2 cellular contexts compared by ENCODE assay signal in the genomic region with DNA sequence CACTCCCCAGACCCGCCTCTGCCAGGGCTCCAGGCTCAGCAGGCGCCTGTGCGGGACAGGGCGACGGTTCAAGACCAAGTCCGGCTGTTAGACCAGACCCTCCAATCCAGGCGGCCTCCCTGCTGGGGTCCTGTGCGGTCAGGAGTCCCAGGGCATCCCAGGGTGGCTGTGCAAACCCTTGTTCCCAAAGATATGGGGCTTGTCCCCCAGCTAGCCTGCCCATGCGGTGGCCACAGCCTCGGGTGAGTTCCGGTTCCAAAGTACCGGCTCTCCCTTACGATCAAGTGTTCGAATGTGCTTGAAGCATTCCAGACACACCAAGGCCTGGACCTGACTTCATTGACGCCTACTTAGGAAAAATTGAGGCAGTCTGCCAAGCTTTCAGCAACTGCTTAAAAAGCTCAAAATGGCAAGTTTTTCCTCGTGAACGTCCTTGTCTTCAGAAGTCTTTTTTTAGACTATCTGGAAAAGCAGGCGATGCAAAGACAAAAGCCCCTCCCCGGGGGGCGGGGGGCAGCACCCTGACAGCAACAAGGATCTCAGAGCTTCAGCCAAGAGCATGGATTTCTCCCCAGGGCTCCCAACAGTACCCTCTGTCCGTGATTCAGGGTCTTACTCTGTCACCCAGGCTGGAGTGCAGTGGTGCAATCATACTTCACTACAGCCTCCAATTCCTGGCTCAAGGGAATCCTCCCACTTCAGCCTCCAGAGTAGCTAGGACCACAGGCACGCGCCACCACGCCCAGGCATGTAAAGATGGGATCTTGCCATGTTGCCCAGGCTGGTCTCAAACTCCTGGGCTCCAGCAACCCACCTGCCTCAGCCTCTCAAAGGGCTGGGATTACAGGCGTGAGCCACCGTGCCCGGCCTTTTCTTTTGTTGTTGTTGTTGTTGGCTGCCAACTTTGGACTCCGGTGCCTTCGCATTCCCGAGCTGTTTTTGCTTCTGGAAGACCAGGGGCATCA.
TF ChIP-seq lines count a peak whose summit lies in the region.

No MANE protein-coding gene starts in this region.

TF ChIP-seq in SK-N-SH, 30 proteins besides CTCF, POLR2A, EP300 and RAD21 (continued from another document):
- TF ChIP-seq, protein P1, sequence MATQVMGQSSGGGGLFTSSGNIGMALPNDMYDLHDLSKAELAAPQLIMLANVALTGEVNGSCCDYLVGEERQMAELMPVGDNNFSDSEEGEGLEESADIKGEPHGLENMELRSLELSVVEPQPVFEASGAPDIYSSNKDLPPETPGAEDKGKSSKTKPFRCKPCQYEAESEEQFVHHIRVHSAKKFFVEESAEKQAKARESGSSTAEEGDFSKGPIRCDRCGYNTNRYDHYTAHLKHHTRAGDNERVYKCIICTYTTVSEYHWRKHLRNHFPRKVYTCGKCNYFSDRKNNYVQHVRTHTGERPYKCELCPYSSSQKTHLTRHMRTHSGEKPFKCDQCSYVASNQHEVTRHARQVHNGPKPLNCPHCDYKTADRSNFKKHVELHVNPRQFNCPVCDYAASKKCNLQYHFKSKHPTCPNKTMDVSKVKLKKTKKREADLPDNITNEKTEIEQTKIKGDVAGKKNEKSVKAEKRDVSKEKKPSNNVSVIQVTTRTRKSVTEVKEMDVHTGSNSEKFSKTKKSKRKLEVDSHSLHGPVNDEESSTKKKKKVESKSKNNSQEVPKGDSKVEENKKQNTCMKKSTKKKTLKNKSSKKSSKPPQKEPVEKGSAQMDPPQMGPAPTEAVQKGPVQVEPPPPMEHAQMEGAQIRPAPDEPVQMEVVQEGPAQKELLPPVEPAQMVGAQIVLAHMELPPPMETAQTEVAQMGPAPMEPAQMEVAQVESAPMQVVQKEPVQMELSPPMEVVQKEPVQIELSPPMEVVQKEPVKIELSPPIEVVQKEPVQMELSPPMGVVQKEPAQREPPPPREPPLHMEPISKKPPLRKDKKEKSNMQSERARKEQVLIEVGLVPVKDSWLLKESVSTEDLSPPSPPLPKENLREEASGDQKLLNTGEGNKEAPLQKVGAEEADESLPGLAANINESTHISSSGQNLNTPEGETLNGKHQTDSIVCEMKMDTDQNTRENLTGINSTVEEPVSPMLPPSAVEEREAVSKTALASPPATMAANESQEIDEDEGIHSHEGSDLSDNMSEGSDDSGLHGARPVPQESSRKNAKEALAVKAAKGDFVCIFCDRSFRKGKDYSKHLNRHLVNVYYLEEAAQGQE (IDR thresholded peaks at IDR 0.05; ENCODE audit: low read depth, low read length): no peak
- no peak for TF ChIP-seq ELF1 (IDR thresholded peaks at IDR 0.05)
- no peak for TF ChIP-seq TCF12 (IDR thresholded peaks at IDR 0.05)
- TF ChIP-seq, protein P2, sequence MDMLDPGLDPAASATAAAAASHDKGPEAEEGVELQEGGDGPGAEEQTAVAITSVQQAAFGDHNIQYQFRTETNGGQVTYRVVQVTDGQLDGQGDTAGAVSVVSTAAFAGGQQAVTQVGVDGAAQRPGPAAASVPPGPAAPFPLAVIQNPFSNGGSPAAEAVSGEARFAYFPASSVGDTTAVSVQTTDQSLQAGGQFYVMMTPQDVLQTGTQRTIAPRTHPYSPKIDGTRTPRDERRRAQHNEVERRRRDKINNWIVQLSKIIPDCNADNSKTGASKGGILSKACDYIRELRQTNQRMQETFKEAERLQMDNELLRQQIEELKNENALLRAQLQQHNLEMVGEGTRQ (IDR thresholded peaks at IDR 0.05; ENCODE audit: borderline replicate concordance, low read depth, low read length): no peak
- TF ChIP-seq POLR2AphosphoS5 (IDR thresholded peaks at IDR 0.05; ENCODE audit: low read depth, low read length): no peak
- TF ChIP-seq NRF1 (IDR thresholded peaks at IDR 0.05; ENCODE audit: low read depth, low read length): no peak
- no peak for TF ChIP-seq FOSL2 (IDR thresholded peaks at IDR 0.05; ENCODE audit: borderline replicate concordance, low read depth)
- no peak for TF ChIP-seq MXI1 (IDR thresholded peaks at IDR 0.05; ENCODE audit: low read depth, low read length)
- no peak for TF ChIP-seq FOXJ3 (CRISPR knock-in tag; IDR thresholded peaks at IDR 0.05)
- TF ChIP-seq, protein P3, sequence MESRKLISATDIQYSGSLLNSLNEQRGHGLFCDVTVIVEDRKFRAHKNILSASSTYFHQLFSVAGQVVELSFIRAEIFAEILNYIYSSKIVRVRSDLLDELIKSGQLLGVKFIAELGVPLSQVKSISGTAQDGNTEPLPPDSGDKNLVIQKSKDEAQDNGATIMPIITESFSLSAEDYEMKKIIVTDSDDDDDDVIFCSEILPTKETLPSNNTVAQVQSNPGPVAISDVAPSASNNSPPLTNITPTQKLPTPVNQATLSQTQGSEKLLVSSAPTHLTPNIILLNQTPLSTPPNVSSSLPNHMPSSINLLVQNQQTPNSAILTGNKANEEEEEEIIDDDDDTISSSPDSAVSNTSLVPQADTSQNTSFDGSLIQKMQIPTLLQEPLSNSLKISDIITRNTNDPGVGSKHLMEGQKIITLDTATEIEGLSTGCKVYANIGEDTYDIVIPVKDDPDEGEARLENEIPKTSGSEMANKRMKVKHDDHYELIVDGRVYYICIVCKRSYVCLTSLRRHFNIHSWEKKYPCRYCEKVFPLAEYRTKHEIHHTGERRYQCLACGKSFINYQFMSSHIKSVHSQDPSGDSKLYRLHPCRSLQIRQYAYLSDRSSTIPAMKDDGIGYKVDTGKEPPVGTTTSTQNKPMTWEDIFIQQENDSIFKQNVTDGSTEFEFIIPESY (IDR thresholded peaks at IDR 0.05; ENCODE audit: borderline replicate concordance, low read depth): no peak
- TF ChIP-seq, protein P4, sequence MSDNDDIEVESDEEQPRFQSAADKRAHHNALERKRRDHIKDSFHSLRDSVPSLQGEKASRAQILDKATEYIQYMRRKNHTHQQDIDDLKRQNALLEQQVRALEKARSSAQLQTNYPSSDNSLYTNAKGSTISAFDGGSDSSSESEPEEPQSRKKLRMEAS (IDR thresholded peaks at IDR 0.05; ENCODE audit: low read depth): no peak
- TF ChIP-seq EZH2phosphoT487 (IDR thresholded peaks at IDR 0.05; ENCODE audit: borderline replicate concordance, low read depth): no peak
- TF ChIP-seq SMC3 (IDR thresholded peaks at IDR 0.05; ENCODE audit: low read depth, low read length): no peak

TF ChIP-seq in SK-N-SH treated with all-trans-retinoic acid at 6 μM for 48 hours, 23 proteins besides CTCF, POLR2A, EP300 and RAD21 (continued from another document):
- TF ChIP-seq, protein P5, sequence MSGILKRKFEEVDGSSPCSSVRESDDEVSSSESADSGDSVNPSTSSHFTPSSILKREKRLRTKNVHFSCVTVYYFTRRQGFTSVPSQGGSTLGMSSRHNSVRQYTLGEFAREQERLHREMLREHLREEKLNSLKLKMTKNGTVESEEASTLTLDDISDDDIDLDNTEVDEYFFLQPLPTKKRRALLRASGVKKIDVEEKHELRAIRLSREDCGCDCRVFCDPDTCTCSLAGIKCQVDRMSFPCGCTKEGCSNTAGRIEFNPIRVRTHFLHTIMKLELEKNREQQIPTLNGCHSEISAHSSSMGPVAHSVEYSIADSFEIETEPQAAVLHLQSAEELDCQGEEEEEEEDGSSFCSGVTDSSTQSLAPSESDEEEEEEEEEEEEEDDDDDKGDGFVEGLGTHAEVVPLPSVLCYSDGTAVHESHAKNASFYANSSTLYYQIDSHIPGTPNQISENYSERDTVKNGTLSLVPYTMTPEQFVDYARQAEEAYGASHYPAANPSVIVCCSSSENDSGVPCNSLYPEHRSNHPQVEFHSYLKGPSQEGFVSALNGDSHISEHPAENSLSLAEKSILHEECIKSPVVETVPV (CRISPR knock-in tag; IDR thresholded peaks at IDR 0.05): no peak
- TF ChIP-seq PPARA (CRISPR knock-in tag; IDR thresholded peaks at IDR 0.05; ENCODE audit: borderline replicate concordance): no peak
- TF ChIP-seq, protein P6, sequence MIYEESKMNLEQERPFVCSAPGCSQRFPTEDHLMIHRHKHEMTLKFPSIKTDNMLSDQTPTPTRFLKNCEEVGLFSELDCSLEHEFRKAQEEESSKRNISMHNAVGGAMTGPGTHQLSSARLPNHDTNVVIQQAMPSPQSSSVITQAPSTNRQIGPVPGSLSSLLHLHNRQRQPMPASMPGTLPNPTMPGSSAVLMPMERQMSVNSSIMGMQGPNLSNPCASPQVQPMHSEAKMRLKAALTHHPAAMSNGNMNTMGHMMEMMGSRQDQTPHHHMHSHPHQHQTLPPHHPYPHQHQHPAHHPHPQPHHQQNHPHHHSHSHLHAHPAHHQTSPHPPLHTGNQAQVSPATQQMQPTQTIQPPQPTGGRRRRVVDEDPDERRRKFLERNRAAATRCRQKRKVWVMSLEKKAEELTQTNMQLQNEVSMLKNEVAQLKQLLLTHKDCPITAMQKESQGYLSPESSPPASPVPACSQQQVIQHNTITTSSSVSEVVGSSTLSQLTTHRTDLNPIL (CRISPR knock-in tag; IDR thresholded peaks at IDR 0.05; ENCODE audit: low read depth): no peak
- TF ChIP-seq ARNTL (CRISPR knock-in tag; IDR thresholded peaks at IDR 0.05; ENCODE audit: borderline replicate concordance, low read depth): no peak
- TF ChIP-seq, protein P7, sequence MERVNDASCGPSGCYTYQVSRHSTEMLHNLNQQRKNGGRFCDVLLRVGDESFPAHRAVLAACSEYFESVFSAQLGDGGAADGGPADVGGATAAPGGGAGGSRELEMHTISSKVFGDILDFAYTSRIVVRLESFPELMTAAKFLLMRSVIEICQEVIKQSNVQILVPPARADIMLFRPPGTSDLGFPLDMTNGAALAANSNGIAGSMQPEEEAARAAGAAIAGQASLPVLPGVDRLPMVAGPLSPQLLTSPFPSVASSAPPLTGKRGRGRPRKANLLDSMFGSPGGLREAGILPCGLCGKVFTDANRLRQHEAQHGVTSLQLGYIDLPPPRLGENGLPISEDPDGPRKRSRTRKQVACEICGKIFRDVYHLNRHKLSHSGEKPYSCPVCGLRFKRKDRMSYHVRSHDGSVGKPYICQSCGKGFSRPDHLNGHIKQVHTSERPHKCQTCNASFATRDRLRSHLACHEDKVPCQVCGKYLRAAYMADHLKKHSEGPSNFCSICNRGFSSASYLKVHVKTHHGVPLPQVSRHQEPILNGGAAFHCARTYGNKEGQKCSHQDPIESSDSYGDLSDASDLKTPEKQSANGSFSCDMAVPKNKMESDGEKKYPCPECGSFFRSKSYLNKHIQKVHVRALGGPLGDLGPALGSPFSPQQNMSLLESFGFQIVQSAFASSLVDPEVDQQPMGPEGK (CRISPR knock-in tag; IDR thresholded peaks at IDR 0.05; ENCODE audit: borderline replicate concordance): no peak
- no peak for TF ChIP-seq ZFP30 (CRISPR knock-in tag; IDR thresholded peaks at IDR 0.05)
- no peak for TF ChIP-seq TCF4 (CRISPR knock-in tag; IDR thresholded peaks at IDR 0.05; ENCODE audit: borderline replicate concordance)
- TF ChIP-seq ISL1 (CRISPR knock-in tag; IDR thresholded peaks at IDR 0.05): no peak
- TF ChIP-seq CSDC2 (CRISPR knock-in tag; IDR thresholded peaks at IDR 0.05): no peak
